ENCODE assay signal across 8 cellular contexts in the genomic region with DNA sequence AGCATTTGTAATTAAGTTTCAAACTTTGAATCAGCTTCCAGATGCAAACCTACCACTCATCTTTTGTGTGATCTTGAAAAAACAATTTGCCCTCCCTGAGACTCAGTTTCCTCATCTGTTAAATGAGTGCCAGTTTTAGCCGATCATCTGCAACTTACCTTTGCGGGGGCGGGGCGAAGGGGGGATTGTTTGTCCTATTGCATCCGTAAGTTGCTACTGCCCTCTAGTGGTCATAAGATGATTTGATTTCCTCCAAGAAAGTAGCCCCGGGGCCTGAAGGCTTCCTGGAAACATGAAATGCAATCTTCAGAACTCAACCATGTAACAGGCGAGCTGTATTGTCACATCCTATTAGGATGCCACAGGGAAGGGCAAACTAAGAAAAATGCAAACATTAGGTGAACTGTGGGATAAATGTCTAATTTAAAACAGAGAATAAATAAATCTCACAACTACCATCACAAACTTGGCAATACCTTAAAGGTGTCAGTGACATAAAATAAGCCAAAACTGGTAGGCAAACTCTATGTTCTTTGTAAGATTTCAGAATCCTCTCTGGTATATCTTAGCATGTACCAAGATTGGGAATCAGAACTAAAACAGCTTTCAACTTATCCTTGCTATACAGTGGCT.
DNase-seq lines count a peak whose midpoint lies in the region; ATAC-seq, FAIRE-seq and TF ChIP-seq lines count a peak whose summit lies in the region.

No MANE protein-coding gene starts in this region.

- no peaks in the 10 kb centered on the region for H3K36me3 ChIP-seq in BJ (ENCODE audit: control insufficient read depth, insufficient read depth, low read length)
- H3K36me3 ChIP-seq in SJCRH30: no peaks in the 10 kb centered on the region
- H3K36me3 ChIP-seq in small intestine (ENCODE audit: control insufficient read depth in 2 of 2, insufficient read depth in 2 of 2, low read length in 2 of 2): no peaks in the 10 kb centered on the region

- peak; percentile 93 for ATAC-seq in GM19395 (IDR thresholded peaks at IDR 0.05; ENCODE audit: unreplicated experiment)
- ATAC-seq in activated naive CD8-positive, alpha-beta T cell treated with anti-CD3 and anti-CD28 coated beads, Interleukin-2, amount 10 ng/mL, durations not matched to agents 7 days and 5 days (ENCODE audit: low read depth): peak; percentile 60
- ATAC-seq in left ventricle myocardium superior: peak; percentile 34
- ATAC-seq in GM19452 (IDR thresholded peaks at IDR 0.05; ENCODE audit: unreplicated experiment): no peak

- 2% methylated on average over 7 of the region's 7 CpGs for WGBS in small intestine, 3 donors

- peak; percentile 66 for TF ChIP-seq CTCF in BJ (IDR thresholded peaks at IDR 0.05; ENCODE audit: insufficient read depth, low read depth, low read length)

- H3K27me3 Mint-ChIP-seq in activated naive CD8-positive, alpha-beta T cell treated with anti-CD3 and anti-CD28 coated beads, Interleukin-2, amount 10 ng/mL, durations not matched to agents 7 days and 5 days: peaks cover 7% of the 10 kb centered on the region

- no peak overlapping the region for H3K4me3 Mint-ChIP-seq in activated naive CD8-positive, alpha-beta T cell treated with anti-CD3 and anti-CD28 coated beads, Interleukin-2, amount 10 ng/mL, durations not matched to agents 7 days and 5 days

- intact Hi-C loops in left ventricle myocardium superior (cut with micrococcal nuclease): no loop called here

- H3K4me1 Mint-ChIP-seq in activated naive CD8-positive, alpha-beta T cell treated with anti-CD3 and anti-CD28 coated beads, Interleukin-2, amount 10 ng/mL, durations not matched to agents 7 days and 5 days: peaks cover 4% of the 10 kb centered on the region

- no peaks in the 10 kb centered on the region for H3K36me3 Mint-ChIP-seq in activated naive CD8-positive, alpha-beta T cell treated with anti-CD3 and anti-CD28 coated beads, Interleukin-2, amount 10 ng/mL, durations not matched to agents 7 days and 5 days

- H3K27me3 ChIP-seq in BJ (ENCODE audit: control insufficient read depth, insufficient read depth, low read length) (no peaks in the 10 kb centered on the region), SJCRH30 (0 out of 2 replicates have a peak, but pooled peaks cover 7% of the 10 kb centered on the region), small intestine (ENCODE audit: control insufficient read depth in 2 of 2, insufficient read depth in 2 of 2, low read length in 2 of 2) (no peaks in the 10 kb centered on the region)

- H3K27ac Mint-ChIP-seq in activated naive CD8-positive, alpha-beta T cell treated with anti-CD3 and anti-CD28 coated beads, Interleukin-2, amount 10 ng/mL, durations not matched to agents 7 days and 5 days: no peak overlapping the region

- H3K4me3 ChIP-seq in BJ (ENCODE audit: low read depth, low read length) (no peak overlapping the region), SJCRH30 (no peak overlapping the region), small intestine (ENCODE audit: low read depth in 1 of 2, low read length in 2 of 2) (no peak overlapping the region)

- CTCF ChIA-PET in BJ (lab: Yijun Ruan, JAX): interaction anchor here (0.8 to 4.8 kb wide), 14 partner anchors 9 to 914 kb away, joined by 3 to 36 read pairs (median 4); partner anchors contain the start of gene CLDN18

- H3K4me1 ChIP-seq in SJCRH30 (no peaks in the 10 kb centered on the region), small intestine (ENCODE audit: control insufficient read depth in 2 of 2, insufficient read depth in 1 of 2, low read depth in 1 of 2, low read length in 1 of 2) (no peaks in the 10 kb centered on the region)

- no peak overlapping the region for H3K27ac ChIP-seq in SJCRH30
- no peak overlapping the region for H3K27ac ChIP-seq in small intestine (ENCODE audit: low read depth in 1 of 2, low read length in 1 of 2)

- H3K9me3 ChIP-seq in SJCRH30 (replicated peaks) (no peaks in the 10 kb centered on the region), small intestine (ENCODE audit: control insufficient read depth, low read depth) (no peaks in the 10 kb centered on the region)

- DNase-seq in BJ (ENCODE audit: low read depth) (no peak), NAMALWA (ENCODE audit: low spot score) (peak; percentile 83), SJCRH30 (peak; percentile 56 to 86), left ventricle myocardium superior (peak; percentile 53), small intestine (peak; percentile 50)
- DNase-seq in activated naive CD8-positive, alpha-beta T cell treated with anti-CD3 and anti-CD28 coated beads, Interleukin-2, amount 10 ng/mL, durations not matched to agents 7 days and 5 days: peak; percentile 41

- POLR2A ChIA-PET in BJ (lab: Charles Lee): no interaction called here
- POLR2A ChIA-PET in activated naive CD8-positive, alpha-beta T cell treated with anti-CD3 and anti-CD28 coated beads, Interleukin-2, amount 10 ng/mL, durations not matched to agents 7 days and 5 days (lab: Charles Lee): no interaction called here

- FAIRE-seq in small intestine (lab: Jason Lieb, UNC): no peak

- H3K9me3 Mint-ChIP-seq in activated naive CD8-positive, alpha-beta T cell treated with anti-CD3 and anti-CD28 coated beads, Interleukin-2, amount 10 ng/mL, durations not matched to agents 7 days and 5 days: no peaks in the 10 kb centered on the region
